13 cellular contexts compared by ENCODE assay signal in the genomic region with DNA sequence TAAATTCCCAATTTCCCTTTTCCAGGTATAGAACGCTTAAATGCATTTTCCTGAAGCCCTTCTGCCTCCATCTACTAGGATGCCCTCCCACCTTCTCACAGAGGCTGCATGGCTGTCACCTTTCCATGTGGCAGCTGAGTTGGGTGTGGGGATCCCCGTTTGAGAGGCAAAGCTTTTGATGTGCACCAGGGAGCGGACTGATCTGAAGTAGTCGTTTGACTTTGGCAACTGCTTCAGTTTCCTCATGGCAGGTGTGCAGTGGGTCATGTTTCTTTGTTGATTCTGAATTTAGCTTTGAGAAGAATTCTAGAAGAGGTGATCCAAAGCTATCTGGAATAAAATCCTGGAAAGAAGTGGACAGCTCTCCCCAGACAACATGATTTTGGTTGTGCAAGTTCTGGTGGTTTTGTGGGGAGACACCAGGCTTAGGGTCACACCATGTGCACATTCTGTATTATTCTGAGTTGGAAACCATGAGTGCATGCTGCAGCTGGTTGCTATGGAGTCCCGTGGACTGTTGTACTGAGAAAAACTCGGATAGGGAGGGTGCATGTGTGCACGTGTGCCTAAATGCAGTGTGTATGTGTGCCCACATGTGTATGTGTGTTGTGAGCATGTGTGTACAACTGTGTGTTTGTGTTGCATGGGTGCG.
DNase-seq lines count a peak whose midpoint lies in the region; ATAC-seq and TF ChIP-seq lines count a peak whose summit lies in the region.
"Had no signal": no experiment of that assay in that cellular context is flagged by ENCODE, and none has a peak within 500 bp of the region (broad histone marks: within the 10 kb centered on the region; RNA-seq: fewer than 3 reads in every experiment).

No MANE protein-coding gene starts in this region.

- peaks cover 8% of the 10 kb centered on the region in 2 donors for H3K9me3 Mint-ChIP-seq in activated naive CD4-positive, alpha-beta T cell treated with anti-CD3 and anti-CD28 coated beads, Interleukin-2, amount 50 U/mL, for 72 hours

- H3K9me3 ChIP-seq in mesenchymal stem cell (ENCODE audit: control insufficient read depth, low read length) (no peaks in the 10 kb centered on the region), osteoblast (ENCODE audit: low read depth, low read length) (no peaks in the 10 kb centered on the region)
- H3K9me3 ChIP-seq: left ventricle myocardium inferior, uterus had no signal

- no peaks in the 10 kb centered on the region for H4K20me1 ChIP-seq in osteoblast (ENCODE audit: insufficient read depth, low read length)

- WGBS in mesenchymal stem cell, result 93% methylated on average over 8 of the region's 8 CpGs

- peak overlapping the region in 1 of 2 experiments; percentile 89 for H3K14ac ChIP-seq in mesenchymal stem cell (ENCODE audit: low read length in 2 of 2)

- no peak for TF ChIP-seq CTCF in osteoblast (IDR thresholded peaks at IDR 0.05; ENCODE audit: extremely low read depth, low read depth, low read length)

- H3K4ac ChIP-seq in mesenchymal stem cell (ENCODE audit: low read depth in 1 of 2, low read length in 2 of 2), result no peak overlapping the region

- H2BK120ac ChIP-seq in mesenchymal stem cell (ENCODE audit: low read depth, low read length), result no peak overlapping the region

- no peaks in the 10 kb centered on the region for H3K79me1 ChIP-seq in mesenchymal stem cell (replicated peaks; ENCODE audit: low read length, poor library complexity, severe bottlenecking)

- no peak overlapping the region for H2AK5ac ChIP-seq in mesenchymal stem cell (ENCODE audit: low read length, severe bottlenecking)

- no peak overlapping the region for H3K23ac ChIP-seq in mesenchymal stem cell (ENCODE audit: low read length in 2 of 2)

- H3K4me1 ChIP-seq in mesenchymal stem cell (ENCODE audit: control insufficient read depth, insufficient read depth, low read depth, low read length) (peaks cover 11% of the 10 kb centered on the region), osteoblast (ENCODE audit: insufficient read depth, low read length) (no peaks in the 10 kb centered on the region)
- H3K4me1 ChIP-seq: uterus had no signal

- H2BK5ac ChIP-seq in mesenchymal stem cell (ENCODE audit: low read depth, low read length, poor library complexity, severe bottlenecking), result no peak overlapping the region

- H3K18ac ChIP-seq in mesenchymal stem cell (ENCODE audit: low read depth in 1 of 2, low read length in 2 of 2), result no peak overlapping the region

- H4K91ac ChIP-seq in mesenchymal stem cell (ENCODE audit: low read length), result no peak overlapping the region

- no peak overlapping the region for H3K9ac ChIP-seq in mesenchymal stem cell (ENCODE audit: low read length)

- H3K4me3 ChIP-seq in mesenchymal stem cell (ENCODE audit: insufficient read depth in 1 of 2, low read depth in 1 of 2, low read length in 2 of 2), result no peak overlapping the region
- H3K4me3 ChIP-seq in osteoblast (ENCODE audit: insufficient read depth, low read length), result no peak overlapping the region
- H3K4me3 ChIP-seq: GM12878, left ventricle myocardium inferior, SK-N-MC, uterus had no signal

- H3K79me2 ChIP-seq in osteoblast (ENCODE audit: insufficient read depth, low read length), result no peaks in the 10 kb centered on the region

- ATAC-seq in activated naive CD4-positive, alpha-beta T cell treated with anti-CD3 and anti-CD28 coated beads, Interleukin-2, amount 50 U/mL, for 72 hours, result peak; percentile 37 to 64
- ATAC-seq in GM18517 (IDR thresholded peaks at IDR 0.05; ENCODE audit: unreplicated experiment), result no peak
- ATAC-seq: GM12878 had no signal

- no peak overlapping the region for H2BK12ac ChIP-seq in mesenchymal stem cell (ENCODE audit: low read length in 2 of 2)

- H2AFZ ChIP-seq in mesenchymal stem cell (ENCODE audit: low read depth, low read length) (no peak overlapping the region), osteoblast (ENCODE audit: low read length) (no peak overlapping the region)

- H3K36me3 Mint-ChIP-seq in activated naive CD4-positive, alpha-beta T cell treated with anti-CD3 and anti-CD28 coated beads, Interleukin-2, amount 50 U/mL, for 72 hours, result no peaks in the 10 kb centered on the region

- no peak overlapping the region for H3K27ac Mint-ChIP-seq in activated naive CD4-positive, alpha-beta T cell treated with anti-CD3 and anti-CD28 coated beads, Interleukin-2, amount 50 U/mL, for 72 hours

- H3K4me2 ChIP-seq in mesenchymal stem cell (ENCODE audit: low read length, poor library complexity, severe bottlenecking) (no peak overlapping the region), osteoblast (ENCODE audit: insufficient read depth, low read length) (no peak overlapping the region)

- no peak overlapping the region for H2BK15ac ChIP-seq in mesenchymal stem cell (ENCODE audit: low read depth, poor library complexity, severe bottlenecking)

- H4K8ac ChIP-seq in mesenchymal stem cell (ENCODE audit: low read length), result no peak overlapping the region

- peak in 1 of 2 donors; percentile 10 for DNase-seq in activated naive CD4-positive, alpha-beta T cell treated with anti-CD3 and anti-CD28 coated beads, Interleukin-2, amount 50 U/mL, for 72 hours (ENCODE audit: low spot score in 2 of 2)
- no peak for DNase-seq in activated naive CD4-positive, alpha-beta T cell treated with Interleukin-2 at 50 U/mL for 16 hours
- peak; percentile 62 for DNase-seq in NCI-H69 (lab: John Stamatoyannopoulos, UW)
- peak; percentile 38 for DNase-seq in mesenchymal stem cell
- no peak for DNase-seq in activated CD8-positive, alpha-beta memory T cell treated with anti-CD3 and anti-CD28 coated beads for 24 hours
- DNase-seq in DMS114 treated with DMSO at 0.1 percent for 48 hours (lab: John Stamatoyannopoulos, UW; ENCODE audit: unreplicated experiment), result no peak
- DNase-seq in osteoblast (ENCODE audit: insufficient read length, low spot score, missing footprints), result no peak
- DNase-seq: left ventricle myocardium inferior, occipital lobe, uterus had no signal

- no peak overlapping the region for H3K27ac ChIP-seq in mesenchymal stem cell (ENCODE audit: low read length, poor library complexity, severe bottlenecking)
- no peak overlapping the region for H3K27ac ChIP-seq in osteoblast (ENCODE audit: low read depth, low read length)
- H3K27ac ChIP-seq: left ventricle myocardium inferior, SK-N-MC, uterus had no signal

- H3K27me3 ChIP-seq in mesenchymal stem cell (ENCODE audit: control insufficient read depth in 1 of 2, insufficient read depth in 1 of 2, low read length in 2 of 2) (peaks cover 22 to 28% of the 10 kb centered on the region in 2 experiments), osteoblast (ENCODE audit: insufficient read depth, low read length) (no peaks in the 10 kb centered on the region)
- H3K27me3 ChIP-seq: uterus had no signal

- no peaks in the 10 kb centered on the region for H3K36me3 ChIP-seq in mesenchymal stem cell (ENCODE audit: control insufficient read depth in 1 of 2, insufficient read depth in 2 of 2, low read depth in 1 of 2, low read length in 2 of 2)
- no peaks in the 10 kb centered on the region for H3K36me3 ChIP-seq in osteoblast (ENCODE audit: insufficient read depth, low read length)
- H3K36me3 ChIP-seq: left ventricle myocardium inferior, uterus had no signal

Comparison
In these comparisons a context has a peak if more than half of its experiments do, and no peak if none do; other contexts are left out.
1. DNase-seq: peak in NCI-H69 (single experiment) and mesenchymal stem cell (single experiment); none in activated naive CD4-positive, alpha-beta T cell treated with Interleukin-2 at 50 U/mL for 16 hours (single experiment), activated CD8-positive, alpha-beta memory T cell treated with anti-CD3 and anti-CD28 coated beads for 24 hours (single experiment), DMS114 treated with DMSO at 0.1 percent for 48 hours (single experiment) and osteoblast (single experiment).